9 cellular contexts compared by ENCODE assay signal in genomic region chr3:70716832-70717231, GRCh38.
DNase-seq lines count a peak whose midpoint lies in the region; ATAC-seq and TF ChIP-seq lines count a peak whose summit lies in the region.
"Had no signal": no experiment of that assay in that cellular context is flagged by ENCODE, and none has a peak within 500 bp of the region (broad histone marks: within the 10 kb centered on the region; RNA-seq: fewer than 3 reads in every experiment).

No MANE protein-coding gene starts in this region.

- H3K4me3 ChIP-seq in endodermal cell (ENCODE audit: low read length) (no peak overlapping the region), lung (no peak overlapping the region)

- H3K9me3 ChIP-seq in endodermal cell (ENCODE audit: control insufficient read depth, low read length) = peaks cover 21% of the 10 kb centered on the region
- H3K9me3 ChIP-seq in lung (ENCODE audit: control insufficient read depth in 2 of 2, insufficient read depth in 1 of 2, low read length in 1 of 2) = peaks cover 5 to 8% of the 10 kb centered on the region in 2 donors

- no peak overlapping the region for H3K9ac ChIP-seq in endodermal cell (ENCODE audit: extremely low read depth, low read length, poor library complexity, severe bottlenecking)

- H3K4me1 ChIP-seq in endodermal cell (ENCODE audit: control insufficient read depth, insufficient read depth, low read length) = no peaks in the 10 kb centered on the region
- H3K4me1 ChIP-seq in lung (ENCODE audit: control insufficient read depth in 2 of 2, insufficient read depth in 2 of 2, low read length in 2 of 2) = no peaks in the 10 kb centered on the region

- no peak for ATAC-seq in lung (ENCODE audit: insufficient read depth, low FRiP score)
- no peak for ATAC-seq in HG02973 (IDR thresholded peaks at IDR 0.05; ENCODE audit: unreplicated experiment)
- ATAC-seq in GM21528 (IDR thresholded peaks at IDR 0.05; ENCODE audit: low FRiP score, unreplicated experiment) = no peak

- no peaks in the 10 kb centered on the region for H3K4me1 Mint-ChIP-seq in endodermal cell

- peaks cover 22% of the 10 kb centered on the region for H3K9me3 Mint-ChIP-seq in endodermal cell

- peaks cover 6% of the 10 kb centered on the region for H3K36me3 Mint-ChIP-seq in endodermal cell (ENCODE audit: low read depth)

- TF ChIP-seq CTCF in endodermal cell (conservative IDR thresholded peaks at IDR 0.05) (peak; percentile 25), lung (IDR thresholded peaks at IDR 0.05; ENCODE audit: control extremely low read depth, extremely low read depth) (peak; percentile 28)

- DNase-seq in AG08395 (ENCODE audit: low spot score) (peak; percentile 27), LHCN-M2 (ENCODE audit: low read depth) (peak; percentile 62), endodermal cell (no peak), lung (ENCODE audit: low spot score) (no peak), MV-4-11 (lab: John Stamatoyannopoulos, UW) (no peak)
- no peak for DNase-seq in activated CD4-positive, alpha-beta T cell treated with anti-CD3 and anti-CD28 coated beads, Interleukin-2, amount 50 U/mL, for 4 hours
- DNase-seq: NCI-H524 treated with DMSO at 0.1 percent for 48 hours had no signal

- H3K27ac ChIP-seq in endodermal cell (ENCODE audit: low read depth, low read length) = no peak overlapping the region
- H3K27ac ChIP-seq in lung (ENCODE audit: low read depth in 1 of 2, low read length in 1 of 2) = no peak overlapping the region

- no peak overlapping the region for H3K27ac Mint-ChIP-seq in endodermal cell

- no peak overlapping the region for H3K4me3 Mint-ChIP-seq in endodermal cell

- 88 to 94% methylated on average over 3 to 4 of the region's 4 CpGs for WGBS in endodermal cell (ENCODE audit: insufficient coverage in 1 of 2, insufficient read length in 1 of 2), 2 experiments
- 10 to 21% methylated on average over 4 of the region's 4 CpGs for WGBS in lung, 2 donors

- H3K36me3 ChIP-seq in endodermal cell (ENCODE audit: control insufficient read depth, insufficient read depth, low read length) = no peaks in the 10 kb centered on the region
- H3K36me3 ChIP-seq in lung (ENCODE audit: control insufficient read depth in 2 of 2, insufficient read depth in 2 of 2, low read length in 2 of 2) = no peaks in the 10 kb centered on the region

- H3K27me3 Mint-ChIP-seq in endodermal cell (ENCODE audit: insufficient read depth) = no peaks in the 10 kb centered on the region

- no peaks in the 10 kb centered on the region for H3K27me3 ChIP-seq in endodermal cell (ENCODE audit: control insufficient read depth, insufficient read depth, low read length, poor library complexity, severe bottlenecking)
- H3K27me3 ChIP-seq in lung (ENCODE audit: control insufficient read depth, insufficient read depth) = no peaks in the 10 kb centered on the region

Comparison
In these comparisons a context has a peak if more than half of its experiments do, and no peak if none do; other contexts are left out.
1. DNase-seq: peak in AG08395 (single experiment) and LHCN-M2 (single experiment); none in endodermal cell (single experiment), lung (single experiment), MV-4-11 (single experiment) and activated CD4-positive, alpha-beta T cell treated with anti-CD3 and anti-CD28 coated beads, Interleukin-2, amount 50 U/mL, for 4 hours (0 of 2).